Comparison of ENCODE assay signal across 16 cellular contexts in the genomic region with DNA sequence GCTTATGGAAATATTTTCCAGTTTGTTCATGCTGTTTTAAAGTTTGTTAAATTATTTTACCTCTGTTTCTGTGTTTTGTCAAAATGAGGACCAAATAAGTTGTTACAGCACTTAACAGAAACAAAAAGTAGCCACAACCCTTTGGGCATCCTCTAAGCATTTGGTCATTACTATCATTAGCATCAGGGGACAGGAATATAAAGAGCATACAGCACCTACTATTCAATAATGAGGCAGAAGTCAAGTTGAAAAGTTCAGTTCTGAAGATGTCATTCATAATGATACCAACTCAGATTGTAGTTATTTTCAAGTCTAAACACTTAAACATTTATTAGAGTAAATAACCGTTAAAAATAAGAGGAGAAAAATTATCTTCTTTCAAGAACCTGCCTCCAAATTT.
DNase-seq lines count a peak whose midpoint lies in the region; ATAC-seq and TF ChIP-seq lines count a peak whose summit lies in the region.
"Had no signal": no experiment of that assay in that cellular context is flagged by ENCODE, and none has a peak within 500 bp of the region (broad histone marks: within the 10 kb centered on the region; RNA-seq: fewer than 3 reads in every experiment).

No MANE protein-coding gene starts in this region.

- no peak for TF ChIP-seq CTCF in KMS-11 (conservative IDR thresholded peaks at IDR 0.05; ENCODE audit: low read depth, low read length)
- no peak for TF ChIP-seq CTCF in transverse colon (IDR thresholded peaks at IDR 0.05)

- H3K9me3 ChIP-seq in right cardiac atrium (ENCODE audit: control insufficient read depth, low read length) (no peaks in the 10 kb centered on the region), transverse colon (no peaks in the 10 kb centered on the region)

- H3K9ac ChIP-seq in KMS-11: peak overlapping the region; percentile 10; the same call in 1 of the 2 replicates

- no peaks in the 10 kb centered on the region for H3K27me3 ChIP-seq in KMS-11 (ENCODE audit: insufficient read depth, low read depth)
- no peaks in the 10 kb centered on the region for H3K27me3 ChIP-seq in right cardiac atrium (ENCODE audit: control insufficient read depth, insufficient read depth)
- no peaks in the 10 kb centered on the region for H3K27me3 ChIP-seq in transverse colon

- H3K27me3 Mint-ChIP-seq in activated naive CD8-positive, alpha-beta T cell treated with anti-CD3 and anti-CD28 coated beads, Interleukin-2, amount 50 U/mL, for 24 hours: no peaks in the 10 kb centered on the region
- H3K27me3 Mint-ChIP-seq: CD4-positive, CD25-positive, alpha-beta regulatory T cell had no signal

- H3K4me2 ChIP-seq in KMS-11: peak overlapping the region; percentile 31

- peak overlapping the region; percentile 14; the same call in 1 of the 2 replicates for H2AFZ ChIP-seq in KMS-11 (ENCODE audit: low read depth)

- peaks cover 6% of the 10 kb centered on the region for H3K9me3 Mint-ChIP-seq in activated naive CD8-positive, alpha-beta T cell treated with anti-CD3 and anti-CD28 coated beads, Interleukin-2, amount 50 U/mL, for 24 hours

- H4K20me1 ChIP-seq in KMS-11 (ENCODE audit: insufficient read depth): no peaks in the 10 kb centered on the region

- no peak for TF ChIP-seq EP300 in transverse colon (IDR thresholded peaks at IDR 0.05; ENCODE audit: low read depth)

- H3K27ac Mint-ChIP-seq in activated naive CD8-positive, alpha-beta T cell treated with anti-CD3 and anti-CD28 coated beads, Interleukin-2, amount 50 U/mL, for 24 hours: no peak overlapping the region
- H3K27ac Mint-ChIP-seq: CD4-positive, CD25-positive, alpha-beta regulatory T cell; T-helper 1 cell treated with Interleukin-12 subunit alpha and Interleukin-12 subunit beta and Interleukin-4 antibody, amounts not matched to agents 30 μg/mL and 1 μg/mL, for 36 hours had no signal

- ATAC-seq in GM18867 (IDR thresholded peaks at IDR 0.05; ENCODE audit: unreplicated experiment): peak; percentile 54
- peak; percentile 42 for ATAC-seq in GM21526 (IDR thresholded peaks at IDR 0.05; ENCODE audit: low FRiP score, unreplicated experiment)
- ATAC-seq in HG03039 (IDR thresholded peaks at IDR 0.05; ENCODE audit: unreplicated experiment): peak; percentile 34
- ATAC-seq in right cardiac atrium: no peak
- no peak for ATAC-seq in activated naive CD8-positive, alpha-beta T cell treated with anti-CD3 and anti-CD28 coated beads, Interleukin-2, amount 50 U/mL, for 24 hours
- ATAC-seq: psoas muscle had no signal

- intact Hi-C loops in right cardiac atrium (cut with DNase I) (no loop called here), transverse colon (cut with DNase I; ENCODE audit: low total_unique reads) (no loop called here)

- no peak for TF ChIP-seq POLR2A in transverse colon (IDR thresholded peaks at IDR 0.05)

- H3K36me3 ChIP-seq in KMS-11 (ENCODE audit: insufficient read depth) (no peaks in the 10 kb centered on the region), transverse colon (no peaks in the 10 kb centered on the region)

- H3K4me3 ChIP-seq in KMS-11 (IDR thresholded peaks at IDR 0.05; ENCODE audit: insufficient read depth, low read depth, low read length): no peak overlapping the region
- no peak overlapping the region for H3K4me3 ChIP-seq in right cardiac atrium (ENCODE audit: low read length)
- no peak overlapping the region for H3K4me3 ChIP-seq in transverse colon
- H3K4me3 ChIP-seq: psoas muscle had no signal

- H3K36me3 Mint-ChIP-seq in activated naive CD8-positive, alpha-beta T cell treated with anti-CD3 and anti-CD28 coated beads, Interleukin-2, amount 50 U/mL, for 24 hours (ENCODE audit: low read depth): no peaks in the 10 kb centered on the region
- H3K36me3 Mint-ChIP-seq: activated naive CD4-positive, alpha-beta T cell treated with anti-CD3 and anti-CD28 coated beads, Interleukin-2, amount 50 U/mL, for 72 hours; CD4-positive, CD25-positive, alpha-beta regulatory T cell had no signal

- H3K79me2 ChIP-seq in KMS-11 (ENCODE audit: insufficient read depth, low read depth): no peaks in the 10 kb centered on the region

- in situ Hi-C loops in transverse colon (cut with MboI; ENCODE audit: low pct_ligation_motif_present in 1 of 4, low pct_unique_long_range_greater_than_20kb in 1 of 4, low sequenced_read_pairs in 3 of 4): no loop called here

- no peaks in the 10 kb centered on the region for H3K4me1 Mint-ChIP-seq in activated naive CD8-positive, alpha-beta T cell treated with anti-CD3 and anti-CD28 coated beads, Interleukin-2, amount 50 U/mL, for 24 hours
- H3K4me1 Mint-ChIP-seq: CD4-positive, CD25-positive, alpha-beta regulatory T cell had no signal

- DNase-seq in right cardiac atrium (no peak), NOMO-1 (lab: John Stamatoyannopoulos, UW; ENCODE audit: unreplicated experiment in 2 of 2) (no peak), transverse colon (no peak)
- no peak for DNase-seq in activated naive CD8-positive, alpha-beta T cell treated with anti-CD3 and anti-CD28 coated beads, Interleukin-2, amount 50 U/mL, for 24 hours
- DNase-seq: CD4-positive, CD25-positive, alpha-beta regulatory T cell; HCEC 1CT; NCI-H2107; psoas muscle; stimulated activated CD4-positive, alpha-beta T cell treated with anti-CD3 and anti-CD28 coated beads, Interleukin-2, amount 100 ng/mL, for 24 hours; stimulated activated naive CD4-positive, alpha-beta T cell treated with Interleukin-2 at 50 U/mL for 16 hours had no signal

- H3K4me1 ChIP-seq in KMS-11 (ENCODE audit: low read depth, poor library complexity, severe bottlenecking): peaks cover 28% of the 10 kb centered on the region
- H3K4me1 ChIP-seq in right cardiac atrium (ENCODE audit: control insufficient read depth, insufficient read depth, low read length): no peaks in the 10 kb centered on the region
- no peaks in the 10 kb centered on the region for H3K4me1 ChIP-seq in transverse colon
- H3K4me1 ChIP-seq: psoas muscle had no signal

- peak overlapping the region; percentile 54; the same call in 1 of the 2 replicates for H3K27ac ChIP-seq in KMS-11
- no peak overlapping the region for H3K27ac ChIP-seq in right cardiac atrium (ENCODE audit: low read length)
- no peak overlapping the region for H3K27ac ChIP-seq in transverse colon
- H3K27ac ChIP-seq: psoas muscle had no signal

- no peak overlapping the region for H3K4me3 Mint-ChIP-seq in activated naive CD8-positive, alpha-beta T cell treated with anti-CD3 and anti-CD28 coated beads, Interleukin-2, amount 50 U/mL, for 24 hours
- H3K4me3 Mint-ChIP-seq: CD4-positive, CD25-positive, alpha-beta regulatory T cell; T-helper 1 cell treated with Interleukin-12 subunit alpha and Interleukin-12 subunit beta and Interleukin-4 antibody, amounts not matched to agents 30 μg/mL and 1 μg/mL, for 36 hours had no signal

- WGBS in right cardiac atrium: 68% methylated on average over 1 of the region's 1 CpG
- WGBS in transverse colon (ENCODE audit: low coverage in 1 of 2), 2 donors: 75 to 80% methylated on average over 1 of the region's 1 CpG

Comparison
In these comparisons a context has a peak if more than half of its experiments do, and no peak if none do; other contexts are left out.
1. ATAC-seq: peak in GM18867 (single experiment), GM21526 (single experiment) and HG03039 (single experiment); none in right cardiac atrium (0 of 2) and activated naive CD8-positive, alpha-beta T cell treated with anti-CD3 and anti-CD28 coated beads, Interleukin-2, amount 50 U/mL, for 24 hours (single experiment).